Comparison of ENCODE assay signal across 7 cellular contexts in the genomic region with DNA sequence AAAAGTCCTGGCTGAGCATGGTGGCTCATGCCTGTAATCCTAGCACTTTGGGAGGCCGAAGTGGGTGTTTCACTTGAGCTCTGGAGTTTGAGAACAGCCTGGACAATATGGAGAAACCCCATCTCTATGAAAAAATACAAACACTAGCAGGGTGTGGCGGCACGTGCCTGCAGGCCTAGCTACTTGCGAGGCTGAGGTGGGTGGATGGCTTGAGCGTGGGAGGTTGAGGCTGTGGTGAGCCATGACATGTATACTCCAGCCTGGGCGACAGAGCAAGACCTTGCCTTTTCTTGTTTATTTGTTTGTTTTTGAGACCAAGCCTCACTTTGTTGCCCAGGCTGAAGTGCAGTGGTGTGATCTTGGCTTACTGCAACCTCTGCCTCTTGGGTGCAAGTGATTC.
"Had no signal": no experiment of that assay in that cellular context is flagged by ENCODE, and none has a peak within 500 bp of the region (broad histone marks: within the 10 kb centered on the region; RNA-seq: fewer than 3 reads in every experiment).

No MANE protein-coding gene starts in this region.

- H3K27ac Mint-ChIP-seq: H9, HFFc6 had no signal

- H3K27ac ChIP-seq: KMS-11 had no signal

- DNase-seq: GOT3, H9, HCEC 1CT, HFFc6, IMR-90, KBM-7 had no signal

- H3K9me3 Mint-ChIP-seq: HFFc6 had no signal

- H3K4me3 Mint-ChIP-seq: H9, HFFc6 had no signal
